ENCODE assay signal across 8 cellular contexts in genomic region chr2:168890006-168890782, GRCh38. TPM values are rescaled to one million over a fixed set of nuclear protein-coding genes. Genes with fewer than 3 reads are reported as not detected.
DNase-seq lines count a peak whose midpoint lies in the region; ATAC-seq and TF ChIP-seq lines count a peak whose summit lies in the region.

Gene SPC25, minus strand, starts transcription at chr2:168890430. Its CDS starts 911 bp downstream, at chr2:168889519.

- TF ChIP-seq CTCF in RWPE1 (conservative IDR thresholded peaks at IDR 0.05; ENCODE audit: low read depth) (no peak), fibroblast of pulmonary artery (IDR thresholded peaks at IDR 0.05; ENCODE audit: low read length, missing control alignments) (no peak)

- peak within 1 kb of the TSS; percentile 83 for H3K4me3 ChIP-seq in fibroblast of pulmonary artery (replicated peaks; ENCODE audit: low read depth, low read length)

- peak within 1 kb of the TSS; percentile 71 to 76 for H3K27ac Mint-ChIP-seq in natural killer cell treated with Interleukin-12 subunit alpha and Interleukin-12 subunit beta and Interleukin-15 and Interleukin-18, amount 100 ng/mL, for 72 hours

- H3K4me3 Mint-ChIP-seq in natural killer cell treated with Interleukin-12 subunit alpha and Interleukin-12 subunit beta and Interleukin-15 and Interleukin-18, amount 100 ng/mL, for 72 hours, result peak within 1 kb of the TSS; percentile 95

- peaks cover 7 to 17% of the 10 kb centered on the region in 2 donors for H3K4me1 Mint-ChIP-seq in natural killer cell treated with Interleukin-12 subunit alpha and Interleukin-12 subunit beta and Interleukin-15 and Interleukin-18, amount 100 ng/mL, for 72 hours (ENCODE audit: low read depth in 2 of 2)

- H3K27ac ChIP-seq in RWPE1, result peak within 1 kb of the TSS; percentile 61

- no peaks in the 10 kb centered on the region for H3K9me3 Mint-ChIP-seq in natural killer cell treated with Interleukin-12 subunit alpha and Interleukin-12 subunit beta and Interleukin-15 and Interleukin-18, amount 100 ng/mL, for 72 hours

- H3K27me3 Mint-ChIP-seq in natural killer cell treated with Interleukin-12 subunit alpha and Interleukin-12 subunit beta and Interleukin-15 and Interleukin-18, amount 100 ng/mL, for 72 hours, result peaks cover 12 to 14% of the 10 kb centered on the region in 2 donors

- H3K36me3 Mint-ChIP-seq in natural killer cell treated with Interleukin-12 subunit alpha and Interleukin-12 subunit beta and Interleukin-15 and Interleukin-18, amount 100 ng/mL, for 72 hours, result no peaks in the 10 kb centered on the region

- peak; percentile 99 for ATAC-seq in natural killer cell treated with Interleukin-12 subunit alpha and Interleukin-12 subunit beta and Interleukin-15 and Interleukin-18, amount 100 ng/mL, for 72 hours

- CTCF ChIA-PET in RWPE1 (lab: Yijun Ruan, JAX), result interaction anchor here (0.7 kb wide), 1 partner anchor 331 kb away, joined by 3 read pairs; no protein-coding TSS in a partner anchor

- POLR2A ChIA-PET in RWPE1 (lab: Yijun Ruan, JAX; ENCODE audit: low non-redundant PET), result no interaction called here

- DNase-seq in EL, result peak; percentile 94
- DNase-seq in GOT3 (lab: John Stamatoyannopoulos, UW), result peak; percentile 29
- peak; percentile 92 for DNase-seq in LHCN-M2 (ENCODE audit: low read depth)
- DNase-seq in RWPE1 (ENCODE audit: low spot score), result peak; percentile 99
- DNase-seq in activated T-helper 1 cell treated with anti-CD3 and anti-CD28 coated beads, Interleukin-2, amount 50 U/mL, for 16 hours (ENCODE audit: low read depth in 1 of 2, low spot score in 1 of 2), result peak; percentile 66 to 68
- peak; percentile 89 for DNase-seq in fibroblast of pulmonary artery (ENCODE audit: low read depth)
- peak; percentile 89 for DNase-seq in natural killer cell treated with Interleukin-12 subunit alpha and Interleukin-12 subunit beta and Interleukin-15 and Interleukin-18, amount 100 ng/mL, for 72 hours (ENCODE audit: low spot score)
- peak; percentile 80 for DNase-seq in stimulated activated naive CD4-positive, alpha-beta T cell treated with Interleukin-2 at 50 U/mL for 16 hours (lab: John Stamatoyannopoulos, UW)

RNA-seq across cellular contexts. Expression of gene SPC25, which starts in this region (rescaled TPM):
- total RNA-seq in LHCN-M2 (2014; rRNA removed), result 34.6 and 35.1 TPM in 2 replicates
- 16.5 TPM for polyA plus RNA-seq in LHCN-M2 (2012)
- total RNA-seq in natural killer cell treated with Interleukin-12 subunit alpha and Interleukin-12 subunit beta and Interleukin-15 and Interleukin-18, amount 100 ng/mL, for 72 hours, result 10 to 100 TPM; 14.5 to 30.3 TPM

Comparison
In these comparisons a context has a peak if more than half of its experiments do, and no peak if none do; other contexts are left out.
1. Peak in every context shown above with its lines: DNase-seq, ATAC-seq, H3K4me3 ChIP-seq and H3K27ac ChIP-seq.
2. DNase-seq: peak in every context shown above with its lines; median percentile 99 in RWPE1; 94 in EL; 92 in LHCN-M2; 89 in fibroblast of pulmonary artery; 89 in natural killer cell treated with Interleukin-12 subunit alpha and Interleukin-12 subunit beta and Interleukin-15 and Interleukin-18, amount 100 ng/mL, for 72 hours; 80 in stimulated activated naive CD4-positive, alpha-beta T cell treated with Interleukin-2 at 50 U/mL for 16 hours; 67 in activated T-helper 1 cell treated with anti-CD3 and anti-CD28 coated beads, Interleukin-2, amount 50 U/mL, for 16 hours; 29 in GOT3.